In genomic region chr6:2862712-2863174, GRCh38 we compare ENCODE assay signal across 9 cellular contexts. TPM values are rescaled to one million over a fixed set of nuclear protein-coding genes. Genes with fewer than 3 reads are reported as not detected.
DNase-seq lines count a peak whose midpoint lies in the region; ATAC-seq and TF ChIP-seq lines count a peak whose summit lies in the region.
"Had no signal": no experiment of that assay in that cellular context is flagged by ENCODE, and none has a peak within 500 bp of the region (broad histone marks: within the 10 kb centered on the region; RNA-seq: fewer than 3 reads in every experiment).

No MANE protein-coding gene starts in this region.

- TF ChIP-seq CTCF in CD4-positive, alpha-beta T cell (IDR thresholded peaks at IDR 0.05) = no peak
- no peak for TF ChIP-seq CTCF in activated CD8-positive, alpha-beta T cell treated with anti-CD3 and anti-CD28 coated beads for 36 hours (IDR thresholded peaks at IDR 0.05)
- TF ChIP-seq CTCF in tibial nerve (IDR thresholded peaks at IDR 0.05) = no peak
- TF ChIP-seq CTCF in transverse colon (IDR thresholded peaks at IDR 0.05) = no peak

- no peaks in the 10 kb centered on the region for H3K9me3 Mint-ChIP-seq in CD4-positive, alpha-beta T cell
- H3K9me3 Mint-ChIP-seq in activated CD8-positive, alpha-beta T cell treated with anti-CD3 and anti-CD28 coated beads for 36 hours = peaks cover 6% of the 10 kb centered on the region

- TF ChIP-seq EP300 in tibial nerve (IDR thresholded peaks at IDR 0.05) (no peak), transverse colon (IDR thresholded peaks at IDR 0.05; ENCODE audit: low read depth) (no peak)

- no peak overlapping the region for H3K4me3 Mint-ChIP-seq in CD4-positive, alpha-beta T cell
- no peak overlapping the region for H3K4me3 Mint-ChIP-seq in activated CD8-positive, alpha-beta T cell treated with anti-CD3 and anti-CD28 coated beads for 36 hours

- H3K4me1 Mint-ChIP-seq in CD4-positive, alpha-beta T cell (ENCODE audit: low read depth) = peaks cover 75% of the 10 kb centered on the region
- peaks cover 83% of the 10 kb centered on the region for H3K4me1 Mint-ChIP-seq in activated CD8-positive, alpha-beta T cell treated with anti-CD3 and anti-CD28 coated beads for 36 hours (ENCODE audit: low read depth)

- H3K36me3 ChIP-seq in tibial nerve = no peaks in the 10 kb centered on the region
- no peaks in the 10 kb centered on the region for H3K36me3 ChIP-seq in transverse colon

- 62% methylated on average over 3 of the region's 3 CpGs for WGBS in tibial nerve, 2 donors
- WGBS in transverse colon (ENCODE audit: low coverage in 1 of 2), 2 donors = 59 to 63% methylated on average over 3 of the region's 3 CpGs

- intact Hi-C loops in CD4-positive, alpha-beta T cell (cut with DNase I, micrococcal nuclease) = no loop called here
- intact Hi-C loops in activated CD8-positive, alpha-beta T cell treated with anti-CD3 and anti-CD28 coated beads for 36 hours (cut with micrococcal nuclease) = no loop called here
- intact Hi-C loops in transverse colon (cut with DNase I; ENCODE audit: low total_unique reads) = no loop called here

- no peaks in the 10 kb centered on the region for H3K27me3 ChIP-seq in CD4-positive, alpha-beta T cell (ENCODE audit: control insufficient read depth, insufficient read depth, low read length)
- H3K27me3 ChIP-seq in tibial nerve (no peaks in the 10 kb centered on the region), transverse colon (no peaks in the 10 kb centered on the region)

- POLR2A ChIA-PET in CD4-positive, alpha-beta T cell (lab: Charles Lee) = interaction anchor here (0.8 to 2.0 kb wide), 5 partner anchors 14 to 43 kb away, joined by 3 to 8 read pairs (median 5); partner anchors contain the start of genes SERPINB1 and SERPINB9
- POLR2A ChIA-PET in activated CD8-positive, alpha-beta T cell treated with anti-CD3 and anti-CD28 coated beads for 36 hours (lab: Charles Lee) = interaction anchor here (0.9 to 2.4 kb wide), 5 partner anchors 18 to 40 kb away, joined by 4 to 9 read pairs (median 4); partner anchors contain the start of gene SERPINB9

- peak overlapping the region; percentile 95 for H3K27ac Mint-ChIP-seq in CD4-positive, alpha-beta T cell
- peak overlapping the region; percentile 88 for H3K27ac Mint-ChIP-seq in activated CD8-positive, alpha-beta T cell treated with anti-CD3 and anti-CD28 coated beads for 36 hours

- no peak for ATAC-seq in CD4-positive, alpha-beta T cell (ENCODE audit: poor library complexity)
- peak; percentile 44 for ATAC-seq in GM19324 (IDR thresholded peaks at IDR 0.05; ENCODE audit: low FRiP score, unreplicated experiment)
- peak; percentile 55 for ATAC-seq in HG03097 (IDR thresholded peaks at IDR 0.05; ENCODE audit: low FRiP score, unreplicated experiment)
- ATAC-seq in activated CD8-positive, alpha-beta T cell treated with anti-CD3 and anti-CD28 coated beads for 36 hours = peak; percentile 28

- CTCF ChIA-PET in CD4-positive, alpha-beta T cell (lab: Charles Lee) = interaction anchor here (1.2 to 2.2 kb wide), 3 partner anchors 15 to 127 kb away, joined by 4 to 8 read pairs (median 6); no protein-coding TSS in a partner anchor
- CTCF ChIA-PET in activated CD8-positive, alpha-beta T cell treated with anti-CD3 and anti-CD28 coated beads for 36 hours (lab: Charles Lee) = interaction anchor here (0.7 to 3.9 kb wide), 2 partner anchors 16 to 38 kb away, joined by 3 to 12 read pairs; no protein-coding TSS in a partner anchor

- in situ Hi-C loops in transverse colon (cut with MboI; ENCODE audit: low pct_ligation_motif_present in 1 of 4, low pct_unique_long_range_greater_than_20kb in 1 of 4, low sequenced_read_pairs in 3 of 4) = no loop called here

- TF ChIP-seq POLR2A in tibial nerve (IDR thresholded peaks at IDR 0.05) = no peak
- TF ChIP-seq POLR2A in transverse colon (IDR thresholded peaks at IDR 0.05) = no peak

- H3K9me3 ChIP-seq in CD4-positive, alpha-beta T cell (ENCODE audit: control insufficient read depth, low read length) = no peaks in the 10 kb centered on the region
- H3K9me3 ChIP-seq in tibial nerve (no peaks in the 10 kb centered on the region), transverse colon (no peaks in the 10 kb centered on the region)

- no peak for DNase-seq in CD4-positive, alpha-beta T cell
- peak; percentile 67 for DNase-seq in activated CD8-positive, alpha-beta T cell treated with anti-CD3 and anti-CD28 coated beads for 36 hours
- no peak for DNase-seq in GF-D8 (lab: John Stamatoyannopoulos, UW)
- no peak for DNase-seq in NCI-H2107 treated with DMSO at 0.1 percent for 48 hours (lab: John Stamatoyannopoulos, UW; ENCODE audit: unreplicated experiment)
- no peak for DNase-seq in tibial nerve (ENCODE audit: low spot score in 2 of 2)
- DNase-seq in transverse colon = no peak
- DNase-seq: RPMI8226 had no signal

- no peaks in the 10 kb centered on the region for H3K27me3 Mint-ChIP-seq in CD4-positive, alpha-beta T cell
- H3K27me3 Mint-ChIP-seq in activated CD8-positive, alpha-beta T cell treated with anti-CD3 and anti-CD28 coated beads for 36 hours = no peaks in the 10 kb centered on the region

- H3K4me3 ChIP-seq in tibial nerve (no peak overlapping the region), transverse colon (no peak overlapping the region)

- no peak overlapping the region for H3K27ac ChIP-seq in CD4-positive, alpha-beta T cell (ENCODE audit: low read depth, low read length)
- H3K27ac ChIP-seq in tibial nerve = no peak overlapping the region
- H3K27ac ChIP-seq in transverse colon = no peak overlapping the region

- H3K36me3 Mint-ChIP-seq in CD4-positive, alpha-beta T cell (ENCODE audit: low read depth) = no peaks in the 10 kb centered on the region
- H3K36me3 Mint-ChIP-seq in activated CD8-positive, alpha-beta T cell treated with anti-CD3 and anti-CD28 coated beads for 36 hours (ENCODE audit: low read depth) = peaks cover 7% of the 10 kb centered on the region

- H3K4me1 ChIP-seq in tibial nerve (peaks cover 0 to 30% (median 16%) of the 10 kb centered on the region in 4 donors), transverse colon (peaks cover 2 to 26% (median 8%) of the 10 kb centered on the region in 4 donors)

RNA-seq across cellular contexts. Expression of gene SERPINB1, which starts 21.1 kb away (rescaled TPM):
- 10 to 100 TPM; 58.3 to 58.4 TPM for total RNA-seq in CD4-positive, alpha-beta T cell
- 10 to 100 TPM; 55.8 to 60.0 TPM for total RNA-seq in activated CD8-positive, alpha-beta T cell treated with anti-CD3 and anti-CD28 coated beads for 36 hours
- total RNA-seq in tibial nerve = 10 to 100 TPM; 21.3 to 29.0 (median 23.1) TPM
- total RNA-seq in transverse colon = 100 to 1,000 TPM in 2 of 4 donors, 10 to 100 TPM in 2; 22.3 to 140 (median 88.4) TPM

RNA-seq across cellular contexts. Expression of gene SERPINB9, which starts 40.4 kb away (rescaled TPM):
- total RNA-seq in CD4-positive, alpha-beta T cell = 10 to 100 TPM; 25.8 to 27.4 TPM
- 10 to 100 TPM; 65.7 to 70.3 TPM for total RNA-seq in activated CD8-positive, alpha-beta T cell treated with anti-CD3 and anti-CD28 coated beads for 36 hours
- total RNA-seq in tibial nerve (10 to 100 TPM; 17.1 to 54.4 (median 35.8) TPM), transverse colon (1 to 10 TPM; 1.4 to 8.7 (median 6.1) TPM)
